In the genomic region with DNA sequence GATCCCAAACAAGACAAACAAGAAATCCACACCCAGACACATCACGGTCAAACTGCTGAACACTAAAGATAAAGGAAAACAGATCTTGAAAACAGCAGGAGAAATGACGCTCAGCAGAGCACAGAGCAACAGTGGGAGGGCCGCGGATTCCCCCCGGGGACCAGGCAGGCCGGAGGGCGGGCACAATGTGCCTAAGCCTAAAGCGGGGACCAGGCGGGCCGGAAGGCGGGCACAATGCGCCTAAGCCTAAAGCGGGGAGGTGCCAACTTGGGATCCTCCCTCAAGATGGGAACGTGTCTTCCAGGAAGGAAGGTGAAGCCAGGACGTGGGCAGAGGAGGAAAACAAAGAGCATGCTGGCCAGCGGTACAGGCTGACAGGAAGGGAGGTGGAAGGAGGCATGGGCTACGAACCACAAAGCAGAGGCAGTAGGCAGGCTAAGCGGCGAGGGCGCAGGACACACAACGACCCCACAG, we compare ENCODE assay signal across 8 cellular contexts. TPM values are rescaled to one million over a fixed set of nuclear protein-coding genes. Genes with fewer than 3 reads are reported as not detected.
DNase-seq lines count a peak whose midpoint lies in the region; ATAC-seq and TF ChIP-seq lines count a peak whose summit lies in the region.

No MANE protein-coding gene starts in this region.

- no peak for TF ChIP-seq RAD21 in IMR-90 (IDR thresholded peaks at IDR 0.05; ENCODE audit: low read length)

- H3K4me1 Mint-ChIP-seq in CD8-positive, alpha-beta T cell (ENCODE audit: low read depth), result peaks cover 8% of the 10 kb centered on the region
- H3K4me1 Mint-ChIP-seq in MCF 10A (ENCODE audit: insufficient read depth, unreplicated experiment), result peaks cover 21% of the 10 kb centered on the region

- H4K5ac ChIP-seq in IMR-90 (ENCODE audit: low read depth, low read length), result no peak overlapping the region

- TF ChIP-seq CTCF in CD8-positive, alpha-beta T cell (IDR thresholded peaks at IDR 0.05), result no peak
- no peak for TF ChIP-seq CTCF in IMR-90 (conservative IDR thresholded peaks at IDR 0.05; ENCODE audit: low read depth, low read length)
- TF ChIP-seq CTCF in MCF 10A (IDR thresholded peaks at IDR 0.05; ENCODE audit: unreplicated experiment), result no peak
- TF ChIP-seq CTCF in tibial nerve (IDR thresholded peaks at IDR 0.05), result no peak

- in situ Hi-C loops in IMR-90 (cut with MboI; ENCODE audit: low sequenced_read_pairs), result no loop called here

- peak overlapping the region; percentile 35; the same call in 1 of the 2 replicates for H2AK5ac ChIP-seq in IMR-90 (ENCODE audit: low read depth, low read length)

- no peak overlapping the region for H2BK20ac ChIP-seq in IMR-90 (ENCODE audit: low read depth, low read length)

- no peaks in the 10 kb centered on the region for H3K27me3 ChIP-seq in CD8-positive, alpha-beta T cell (ENCODE audit: insufficient read depth, low read length)
- H3K27me3 ChIP-seq in IMR-90 (ENCODE audit: control insufficient read depth, insufficient read depth, low read length), result no peaks in the 10 kb centered on the region
- no peaks in the 10 kb centered on the region for H3K27me3 ChIP-seq in tibial nerve

- H3K4me1 ChIP-seq in CD8-positive, alpha-beta T cell (ENCODE audit: insufficient read depth, low read length), result no peaks in the 10 kb centered on the region
- H3K4me1 ChIP-seq in IMR-90 (ENCODE audit: control insufficient read depth, insufficient read depth, low read length) (peaks cover 20% of the 10 kb centered on the region), tibial nerve (peaks cover 0 to 73% (median 13%) of the 10 kb centered on the region in 4 donors)

- POLR2A ChIA-PET in CD8-positive, alpha-beta T cell (lab: Charles Lee), result no interaction called here
- POLR2A ChIA-PET in IMR-90 (lab: Charles Lee; ENCODE audit: unreplicated experiment) (no interaction called here), MCF 10A (lab: Yijun Ruan, JAX) (interaction anchor here (0.6 to 2.0 kb wide), 4 partner anchors 15 to 32 kb away, joined by 3 to 9 read pairs (median 4); no protein-coding TSS in a partner anchor)

- no peak overlapping the region for H3K27ac Mint-ChIP-seq in CD8-positive, alpha-beta T cell
- H3K27ac Mint-ChIP-seq in MCF 10A (ENCODE audit: low read depth, unreplicated experiment), result peak overlapping the region; percentile 52

- H3K9me3 ChIP-seq in CD8-positive, alpha-beta T cell (ENCODE audit: low read length), result no peaks in the 10 kb centered on the region
- H3K9me3 ChIP-seq in IMR-90 (ENCODE audit: control insufficient read depth, insufficient read depth, low read length), result no peaks in the 10 kb centered on the region
- no peaks in the 10 kb centered on the region for H3K9me3 ChIP-seq in tibial nerve

- peak overlapping the region; percentile 53 for H3K4me3 Mint-ChIP-seq in CD8-positive, alpha-beta T cell
- H3K4me3 Mint-ChIP-seq in MCF 10A (ENCODE audit: unreplicated experiment), result peak overlapping the region; percentile 69

- no peak overlapping the region for H2BK120ac ChIP-seq in IMR-90 (ENCODE audit: low read depth, low read length)

- peak overlapping the region; percentile 15 for H3K4me3 ChIP-seq in CD8-positive, alpha-beta T cell (ENCODE audit: low read depth, low read length)
- H3K4me3 ChIP-seq in IMR-90 (ENCODE audit: insufficient read depth, low read depth, low read length), result no peak overlapping the region
- peak overlapping the region in 2 of 4 donors; percentile 8 to 11 for H3K4me3 ChIP-seq in tibial nerve

- H4K8ac ChIP-seq in IMR-90 (ENCODE audit: low read depth in 2 of 2, low read length in 2 of 2), result peak overlapping the region in 1 of 2 experiments; percentile 42; a peak in 2 of 4 replicates

- TF ChIP-seq POLR2A in IMR-90 (IDR thresholded peaks at IDR 0.05; ENCODE audit: low read depth, low read length) (no peak), tibial nerve (IDR thresholded peaks at IDR 0.05) (no peak)

- H3K9me1 ChIP-seq in IMR-90 (ENCODE audit: insufficient read depth, low read length), result peaks cover 13% of the 10 kb centered on the region; the same call in 1 of the 2 replicates

- H2AFZ ChIP-seq in IMR-90 (replicated peaks; ENCODE audit: low read length, poor library complexity), result peak overlapping the region; percentile 24

- dilution Hi-C loops in IMR-90 (cut with HindIII; ENCODE audit: low sequenced_read_pairs, unreplicated experiment), result no loop called here

- H3K27ac ChIP-seq in CD8-positive, alpha-beta T cell (ENCODE audit: low read depth, low read length), result no peak overlapping the region
- H3K27ac ChIP-seq in IMR-90 (ENCODE audit: insufficient read depth, low read length) (peak overlapping the region; percentile 2; the same call in 1 of the 2 replicates), tibial nerve (peak overlapping the region in 3 of 4 donors; percentile 21 to 63 (median 31))

- H2BK15ac ChIP-seq in IMR-90 (ENCODE audit: low read depth, low read length), result no peak overlapping the region

- H3K79me1 ChIP-seq in IMR-90 (ENCODE audit: low read depth in 1 of 2, low read length in 2 of 2), result peaks cover 16 to 68% of the 10 kb centered on the region in 2 experiments

- peak in 1 of 2 donors; percentile 50 for TF ChIP-seq EP300 in tibial nerve (IDR thresholded peaks at IDR 0.05)

- no peak for ATAC-seq in CD8-positive, alpha-beta T cell
- ATAC-seq in GM19397 (IDR thresholded peaks at IDR 0.05; ENCODE audit: unreplicated experiment), result peak; percentile 81
- peak; percentile 66 for ATAC-seq in IMR-90 (ENCODE audit: low read depth)
- no peak for ATAC-seq in GM18498 (IDR thresholded peaks at IDR 0.05; ENCODE audit: unreplicated experiment)

- peak overlapping the region; percentile 21; the same call in 1 of the 2 replicates for H3K14ac ChIP-seq in IMR-90 (replicated peaks; ENCODE audit: low read depth, low read length)

- DNase-seq in CD8-positive, alpha-beta T cell, result no peak
- DNase-seq in IMR-90 (peak; percentile 24), MCF 10A (ENCODE audit: unreplicated experiment) (peak; percentile 91), kidney tubule cell (ENCODE audit: low spot score) (peak; percentile 14), tibial nerve (ENCODE audit: low spot score in 2 of 2) (peak; percentile 38 to 52), NCI-H2081 treated with DMSO at 0.1 percent for 48 hours (lab: John Stamatoyannopoulos, UW) (no peak)

- peak overlapping the region; percentile 31 for H2AK9ac ChIP-seq in IMR-90 (replicated peaks; ENCODE audit: low read depth, low read length, poor library complexity)

- H3K4ac ChIP-seq in IMR-90 (ENCODE audit: low read depth, low read length), result 0 out of 2 replicates have a peak overlapping the region, but pooled peaks have one; percentile 6

- H3K27me3 Mint-ChIP-seq in CD8-positive, alpha-beta T cell (ENCODE audit: low read depth), result peaks cover 2% of the 10 kb centered on the region
- H3K27me3 Mint-ChIP-seq in MCF 10A (ENCODE audit: insufficient read depth, unreplicated experiment), result no peaks in the 10 kb centered on the region

- CTCF ChIA-PET in CD8-positive, alpha-beta T cell (lab: Charles Lee), result no interaction called here
- CTCF ChIA-PET in IMR-90 (lab: Yijun Ruan, JAX), result interaction anchor here (0.7 kb wide), 1 partner anchor 138 kb away, joined by 3 read pairs; no protein-coding TSS in a partner anchor
- CTCF ChIA-PET in MCF 10A (lab: Yijun Ruan, JAX), result interaction anchor here (0.6 kb wide), 1 partner anchor 579 kb away, joined by 3 read pairs; no protein-coding TSS in a partner anchor

- no TSS peak for BruUV-seq in IMR-90 (replicated peaks; lab: Mats Ljungman, UMichigan)
- no TSS peak for BruUV-seq in MCF 10A (replicated peaks; lab: Mats Ljungman, UMichigan)

- H3K36me3 ChIP-seq in CD8-positive, alpha-beta T cell (ENCODE audit: insufficient read depth, low read length), result no peaks in the 10 kb centered on the region
- peaks cover 11% of the 10 kb centered on the region for H3K36me3 ChIP-seq in IMR-90 (ENCODE audit: control insufficient read depth, insufficient read depth, low read length)
- H3K36me3 ChIP-seq in tibial nerve, result peaks cover 0 to 25% (median 0%) of the 10 kb centered on the region in 3 donors

- H3K9ac ChIP-seq in IMR-90 (ENCODE audit: low read depth, low read length), result peak overlapping the region; percentile 23; the same call in 1 of the 2 replicates

- H3K23ac ChIP-seq in IMR-90 (ENCODE audit: low read depth, low read length), result 0 out of 2 replicates have a peak overlapping the region, but pooled peaks have one; percentile 10

- WGBS in IMR-90 (ENCODE audit: extremely low coverage in 2 of 2, insufficient read length in 1 of 2), 2 experiments, result 29% methylated on average over 6 of the region's 21 CpGs; no CpG with 5 or more reads in 1 of the 2 experiments
- 32 to 36% methylated on average over 21 of the region's 21 CpGs for WGBS in tibial nerve, 2 donors

- H4K20me1 ChIP-seq in IMR-90 (ENCODE audit: insufficient read depth, low read length), result peaks cover 72% of the 10 kb centered on the region

- no peak overlapping the region for H3K18ac ChIP-seq in IMR-90 (ENCODE audit: low read depth, low read length)

- no peaks in the 10 kb centered on the region for H3K36me3 Mint-ChIP-seq in CD8-positive, alpha-beta T cell
- H3K36me3 Mint-ChIP-seq in MCF 10A (ENCODE audit: insufficient read depth, unreplicated experiment), result peaks cover 42% of the 10 kb centered on the region

- no peak overlapping the region for H4K91ac ChIP-seq in IMR-90 (ENCODE audit: insufficient read depth, low read depth, low read length)

- no peak overlapping the region for H3K4me2 ChIP-seq in IMR-90 (ENCODE audit: low read depth, low read length)

- H3K9me3 Mint-ChIP-seq in CD8-positive, alpha-beta T cell, result no peaks in the 10 kb centered on the region
- H3K9me3 Mint-ChIP-seq in MCF 10A (ENCODE audit: unreplicated experiment), result no peaks in the 10 kb centered on the region

- intact Hi-C loops in CD8-positive, alpha-beta T cell (cut with DNase I, micrococcal nuclease), result no loop called here
- intact Hi-C loops in IMR-90 (cut with micrococcal nuclease) (no loop called here), MCF 10A (cut with micrococcal nuclease) (no loop called here)

- H2BK5ac ChIP-seq in IMR-90 (ENCODE audit: low read depth, low read length, poor library complexity, severe bottlenecking), result no peak overlapping the region

- H3K56ac ChIP-seq in IMR-90 (ENCODE audit: extremely low read depth, insufficient read depth, low read length), result no peak overlapping the region

TF ChIP-seq in IMR-90, 13 proteins besides CTCF, POLR2A, EP300 and RAD21:
- TF ChIP-seq MXI1 (IDR thresholded peaks at IDR 0.05; ENCODE audit: borderline replicate concordance, low read depth, low read length) (peak; percentile 21; the same call in 1 of the 2 replicates), MAZ (IDR thresholded peaks at IDR 0.05; ENCODE audit: borderline replicate concordance, low read depth, low read length) (no peak)

RNA-seq across cellular contexts. Expression of a gene that starts 31.1 kb away (rescaled TPM):
- 1 to 10 TPM; 1.7 to 2.5 TPM for total RNA-seq in CD8-positive, alpha-beta T cell
- total RNA-seq in IMR-90 (2012; rRNA removed), result 144 and 163 TPM in 2 replicates
- 51.4 and 58.4 TPM in 2 replicates for polyA plus RNA-seq in IMR-90 (2012; rRNA removed)
- 57.6 and 73.1 TPM in 2 replicates for polyA plus RNA-seq in IMR-90 (2012; cell fraction: cytosol; rRNA removed)
- polyA plus RNA-seq in IMR-90 (2012; cell fraction: nucleus; rRNA removed; ENCODE audit: low replicate concordance), result 66.3 and 101 TPM in 2 replicates
- 85.7 and 99.1 TPM in 2 replicates for total RNA-seq in MCF 10A (2022)
- 100 to 1,000 TPM in 2 of 4 donors, 10 to 100 TPM in 2; 77.4 to 121 (median 101) TPM for total RNA-seq in tibial nerve

Comparison
In these comparisons a context has a peak if more than half of its experiments do, and no peak if none do; other contexts are left out.
1. ATAC-seq: peak in GM19397 (single experiment) and IMR-90 (single experiment); none in CD8-positive, alpha-beta T cell (single experiment) and GM18498 (single experiment).
2. DNase-seq: peak in IMR-90 (single experiment), MCF 10A (single experiment), kidney tubule cell (single experiment) and tibial nerve (2 of 2); none in CD8-positive, alpha-beta T cell (0 of 7) and NCI-H2081 treated with DMSO at 0.1 percent for 48 hours (single experiment).
3. RNA of a gene that starts 31.1 kb away (total RNA-seq): 144 to 163 TPM in IMR-90, 77.4 to 121 TPM in tibial nerve and 85.7 to 99.1 TPM in MCF 10A; 1.7 to 2.5 TPM in CD8-positive, alpha-beta T cell; every median in the first group is over 10 times any median in the second.